ENCODE assay signal across 13 cellular contexts in the genomic region with DNA sequence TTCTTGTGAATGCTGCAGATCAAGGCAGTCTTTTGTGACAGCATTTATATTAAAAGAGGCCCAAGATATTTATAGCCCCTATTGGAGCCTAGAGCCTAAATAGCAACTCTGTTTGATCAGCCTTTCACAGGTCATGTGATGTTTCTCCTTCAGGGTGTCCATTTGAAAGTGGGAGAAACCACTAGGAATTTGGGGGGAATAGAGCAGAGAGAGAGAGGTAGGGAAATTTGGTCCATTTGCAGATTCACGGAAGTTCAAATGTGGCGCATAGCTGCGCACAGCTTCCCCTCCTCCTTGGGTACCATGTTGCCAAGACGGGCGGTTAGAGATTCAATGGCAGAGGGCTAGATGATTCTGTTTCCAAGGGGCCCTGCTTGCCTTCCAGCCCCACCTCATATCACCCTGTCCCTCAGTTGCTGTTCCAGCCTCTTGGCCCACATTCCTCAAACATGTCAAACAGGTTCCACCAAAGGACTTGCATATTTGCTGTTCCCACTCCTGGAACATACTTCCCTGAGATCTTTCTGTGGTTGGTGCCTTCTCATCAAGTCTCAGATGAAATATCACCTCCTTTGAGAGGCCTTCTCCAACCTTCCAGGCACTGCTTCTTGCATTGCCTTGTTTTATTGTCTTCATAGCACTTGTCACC.
DNase-seq lines count a peak whose midpoint lies in the region; ATAC-seq and TF ChIP-seq lines count a peak whose summit lies in the region.
"Had no signal": no experiment of that assay in that cellular context is flagged by ENCODE, and none has a peak within 500 bp of the region (broad histone marks: within the 10 kb centered on the region; RNA-seq: fewer than 3 reads in every experiment).

No MANE protein-coding gene starts in this region.

- H3K4me2 ChIP-seq in neuronal stem cell (ENCODE audit: insufficient read depth, low read length, poor library complexity, severe bottlenecking): no peak overlapping the region

- H3K27ac Mint-ChIP-seq in Calu3 (ENCODE audit: unreplicated experiment) (peak overlapping the region; percentile 40), endodermal cell (no peak overlapping the region)
- H3K27ac Mint-ChIP-seq in stimulated activated naive CD8-positive, alpha-beta T cell treated with anti-CD3 and anti-CD28 coated beads, Interleukin-15, amount 100 ng/mL, for 72 hours: no peak overlapping the region
- H3K27ac Mint-ChIP-seq: activated CD8-positive, alpha-beta T cell treated with anti-CD3 and anti-CD28 coated beads for 36 hours had no signal

- no peaks in the 10 kb centered on the region for H3K79me1 ChIP-seq in neuronal stem cell (ENCODE audit: low read depth, low read length)

- CTCF ChIA-PET in Calu3 (lab: Charles Lee): no interaction called here

- H3K4me1 ChIP-seq in endodermal cell (ENCODE audit: control insufficient read depth, insufficient read depth, low read length) (no peaks in the 10 kb centered on the region), neuronal stem cell (ENCODE audit: control insufficient read depth in 2 of 2, insufficient read depth in 1 of 2, low read depth in 1 of 2, low read length in 2 of 2) (peaks cover 0 to 6% of the 10 kb centered on the region in 2 donors)

- H3K14ac ChIP-seq in neuronal stem cell (ENCODE audit: low read length): no peak overlapping the region

- no peaks in the 10 kb centered on the region for H3K9me3 ChIP-seq in endodermal cell (ENCODE audit: control insufficient read depth, low read length)
- peaks cover 0 to 2% of the 10 kb centered on the region in 2 donors for H3K9me3 ChIP-seq in neuronal stem cell (replicated peaks in 1 of 2; ENCODE audit: control insufficient read depth in 2 of 2, insufficient read depth in 1 of 2, low read depth in 1 of 2, low read length in 2 of 2)

- no peak overlapping the region for H3K4me3 ChIP-seq in endodermal cell (ENCODE audit: low read length)
- H3K4me3 ChIP-seq in neuronal stem cell (ENCODE audit: low read length in 2 of 2): peak overlapping the region in 1 of 2 donors; percentile 26
- H3K4me3 ChIP-seq: SK-N-MC had no signal

- peak; percentile 71 for DNase-seq in Calu3
- DNase-seq in HT-29 (ENCODE audit: low spot score): peak; percentile 84
- DNase-seq in endodermal cell: peak; percentile 47
- no peak for DNase-seq in neuronal stem cell (ENCODE audit: low spot score)
- no peak for DNase-seq in AML-193 (lab: John Stamatoyannopoulos, UW)
- DNase-seq in mucosa of gallbladder (ENCODE audit: low spot score): no peak
- DNase-seq in stimulated activated naive CD8-positive, alpha-beta T cell treated with anti-CD3 and anti-CD28 coated beads, Interleukin-15, amount 100 ng/mL, for 72 hours: no peak
- DNase-seq: activated CD8-positive, alpha-beta T cell treated with anti-CD3 and anti-CD28 coated beads for 36 hours; activated effector memory CD4-positive, alpha-beta T cell treated with Interleukin-2 at 50 U/mL for 16 hours; dermis blood vessel endothelial cell; EL; left cardiac atrium had no signal

- H3K27me3 Mint-ChIP-seq in Calu3 (ENCODE audit: unreplicated experiment) (no peaks in the 10 kb centered on the region), endodermal cell (ENCODE audit: insufficient read depth) (no peaks in the 10 kb centered on the region)
- no peaks in the 10 kb centered on the region for H3K27me3 Mint-ChIP-seq in stimulated activated naive CD8-positive, alpha-beta T cell treated with anti-CD3 and anti-CD28 coated beads, Interleukin-15, amount 100 ng/mL, for 72 hours
- H3K27me3 Mint-ChIP-seq: activated CD8-positive, alpha-beta T cell treated with anti-CD3 and anti-CD28 coated beads for 36 hours had no signal

- intact Hi-C loops in Calu3 (cut with micrococcal nuclease; ENCODE audit: unreplicated experiment): loop anchor here (10.0 kb wide), 2 partner anchors 277 to 293 kb away; a partner anchor contains a TSS

- no peak for ATAC-seq in stimulated activated naive CD8-positive, alpha-beta T cell treated with anti-CD3 and anti-CD28 coated beads, Interleukin-15, amount 100 ng/mL, for 72 hours
- ATAC-seq: activated CD8-positive, alpha-beta T cell treated with anti-CD3 and anti-CD28 coated beads for 36 hours; left cardiac atrium had no signal

- no peak overlapping the region for H2BK15ac ChIP-seq in neuronal stem cell (ENCODE audit: low read length)

- no peak overlapping the region for H4K8ac ChIP-seq in neuronal stem cell (ENCODE audit: low read depth, low read length)

- H2BK12ac ChIP-seq in neuronal stem cell (ENCODE audit: low read length): no peak overlapping the region

- no peak for TF ChIP-seq CTCF in Calu3 (IDR thresholded peaks at IDR 0.05; ENCODE audit: unreplicated experiment)
- no peak for TF ChIP-seq CTCF in endodermal cell (conservative IDR thresholded peaks at IDR 0.05)

- H3K27me3 ChIP-seq in endodermal cell (ENCODE audit: control insufficient read depth, insufficient read depth, low read length, poor library complexity, severe bottlenecking) (no peaks in the 10 kb centered on the region), neuronal stem cell (ENCODE audit: control insufficient read depth in 3 of 3, insufficient read depth in 3 of 3, low read depth in 1 of 3, low read length in 3 of 3) (no peaks in the 10 kb centered on the region)

- H2BK120ac ChIP-seq in neuronal stem cell (ENCODE audit: low read depth, low read length): no peak overlapping the region

- H3K36me3 ChIP-seq in endodermal cell (ENCODE audit: control insufficient read depth, insufficient read depth, low read length): no peaks in the 10 kb centered on the region
- H3K36me3 ChIP-seq in neuronal stem cell (replicated peaks in 1 of 2; ENCODE audit: control insufficient read depth in 2 of 2, insufficient read depth in 2 of 2, low read length in 2 of 2): no peaks in the 10 kb centered on the region

- no peak overlapping the region for H2BK5ac ChIP-seq in neuronal stem cell (ENCODE audit: low read length)

- H3K27ac ChIP-seq in endodermal cell (ENCODE audit: low read depth, low read length) (no peak overlapping the region), neuronal stem cell (replicated peaks; ENCODE audit: low read length) (no peak overlapping the region)
- H3K27ac ChIP-seq: SK-N-MC had no signal

- H3K4ac ChIP-seq in neuronal stem cell (ENCODE audit: low read length): no peak overlapping the region

- BruUV-seq in Calu3 (replicated peaks; lab: Mats Ljungman, UMichigan): no TSS peak

- H3K9me3 Mint-ChIP-seq in Calu3 (ENCODE audit: low read depth, unreplicated experiment): no peaks in the 10 kb centered on the region
- H3K9me3 Mint-ChIP-seq in endodermal cell: no peaks in the 10 kb centered on the region
- no peaks in the 10 kb centered on the region for H3K9me3 Mint-ChIP-seq in stimulated activated naive CD8-positive, alpha-beta T cell treated with anti-CD3 and anti-CD28 coated beads, Interleukin-15, amount 100 ng/mL, for 72 hours
- H3K9me3 Mint-ChIP-seq: activated CD8-positive, alpha-beta T cell treated with anti-CD3 and anti-CD28 coated beads for 36 hours had no signal

- H4K91ac ChIP-seq in neuronal stem cell (ENCODE audit: low read depth, low read length, poor library complexity): no peak overlapping the region

- no peak overlapping the region for H2AK5ac ChIP-seq in neuronal stem cell (ENCODE audit: low read depth, low read length)

- whole genome bisulfite sequencing in endodermal cell (ENCODE audit: insufficient coverage in 1 of 2, insufficient read length in 1 of 2), 2 experiments: 91 to 100% methylated on average over 2 to 5 of the region's 5 CpGs
- no CpG with 5 or more reads among the region's 5 CpGs for WGBS in neuronal stem cell (ENCODE audit: extremely low coverage in 2 of 2, insufficient read length in 2 of 2, insufficient replicate concordance in 1 of 2), 2 donors

- H3K4me3 Mint-ChIP-seq in Calu3 (ENCODE audit: low read depth, unreplicated experiment) (no peak overlapping the region), endodermal cell (no peak overlapping the region)
- H3K4me3 Mint-ChIP-seq in stimulated activated naive CD8-positive, alpha-beta T cell treated with anti-CD3 and anti-CD28 coated beads, Interleukin-15, amount 100 ng/mL, for 72 hours: no peak overlapping the region
- H3K4me3 Mint-ChIP-seq: activated CD8-positive, alpha-beta T cell treated with anti-CD3 and anti-CD28 coated beads for 36 hours had no signal

- no peak overlapping the region for H3K23ac ChIP-seq in neuronal stem cell (ENCODE audit: low read depth, low read length, poor library complexity)

- peaks cover 11% of the 10 kb centered on the region for H3K36me3 Mint-ChIP-seq in Calu3 (ENCODE audit: insufficient read depth, unreplicated experiment)
- H3K36me3 Mint-ChIP-seq in endodermal cell (ENCODE audit: low read depth): no peaks in the 10 kb centered on the region

- H3K9ac ChIP-seq in endodermal cell (ENCODE audit: extremely low read depth, low read length, poor library complexity, severe bottlenecking) (no peak overlapping the region), neuronal stem cell (ENCODE audit: low read depth, low read length, poor library complexity) (no peak overlapping the region)

- H2AFZ ChIP-seq in neuronal stem cell (ENCODE audit: low read length): peak overlapping the region; percentile 66

- no peak overlapping the region for H3K18ac ChIP-seq in neuronal stem cell (ENCODE audit: low read length)

- peaks cover 35% of the 10 kb centered on the region for H3K4me1 Mint-ChIP-seq in Calu3 (ENCODE audit: low read depth, unreplicated experiment)
- peaks cover 9% of the 10 kb centered on the region for H3K4me1 Mint-ChIP-seq in endodermal cell
- peaks cover 50% of the 10 kb centered on the region for H3K4me1 Mint-ChIP-seq in stimulated activated naive CD8-positive, alpha-beta T cell treated with anti-CD3 and anti-CD28 coated beads, Interleukin-15, amount 100 ng/mL, for 72 hours

Comparison
In these comparisons a context has a peak if more than half of its experiments do, and no peak if none do; other contexts are left out.
1. DNase-seq: peak in Calu3 (single experiment), HT-29 (single experiment) and endodermal cell (single experiment); none in neuronal stem cell (single experiment), AML-193 (0 of 2), mucosa of gallbladder (single experiment) and stimulated activated naive CD8-positive, alpha-beta T cell treated with anti-CD3 and anti-CD28 coated beads, Interleukin-15, amount 100 ng/mL, for 72 hours (0 of 2).